Comparison of ENCODE assay signal across 22 cellular contexts in the genomic region with DNA sequence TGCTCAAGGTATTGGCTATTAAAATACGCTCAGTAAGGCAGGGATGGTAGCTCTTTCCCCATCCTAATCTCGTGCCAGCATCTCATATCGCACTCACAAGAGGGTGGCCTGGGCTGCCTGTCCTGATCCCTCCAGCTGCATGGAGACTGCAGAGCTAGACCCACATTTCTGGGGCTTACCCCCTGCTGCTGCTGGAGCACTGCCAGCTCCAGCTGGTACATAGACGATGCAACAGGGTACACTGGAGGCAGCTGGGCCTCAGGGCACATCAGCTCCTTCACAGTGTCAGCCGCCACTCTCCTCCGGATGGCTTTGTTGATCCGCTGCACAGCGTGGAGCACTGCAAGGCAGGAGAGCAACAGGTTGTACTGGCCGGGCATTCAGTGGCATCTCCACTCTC. TPM values are rescaled to one million over a fixed set of nuclear protein-coding genes. Genes with fewer than 3 reads are reported as not detected.
"Had no signal": no experiment of that assay in that cellular context is flagged by ENCODE, and none has a peak within 500 bp of the region (broad histone marks: within the 10 kb centered on the region; RNA-seq: fewer than 3 reads in every experiment).

No MANE protein-coding gene starts in this region.

- DNase-seq: activated CD4-positive, alpha-beta T cell treated with anti-CD3 and anti-CD28 coated beads, Interleukin-2, amount 50 U/mL, for 1 hour; activated CD4-positive, CD25-positive, alpha-beta regulatory T cell treated with anti-CD3 and anti-CD28 coated beads, Interleukin-2, amount 50 U/mL, for 72 hours; activated CD8-positive, alpha-beta memory T cell treated with anti-CD3 and anti-CD28 coated beads, Interleukin-2, amount 50 U/mL, for 4 hours; activated effector memory CD4-positive, alpha-beta T cell treated with Interleukin-2 at 50 U/mL for 16 hours; activated naive CD4-positive, alpha-beta T cell treated with anti-CD3 and anti-CD28 coated beads, Interleukin-2, amount 10 ng/mL, durations not matched to agents 7 days and 5 days; activated naive CD8-positive, alpha-beta T cell treated with anti-CD3 and anti-CD28 coated beads, Interleukin-2, amount 50 U/mL, for 24 hours; activated T-cell treated with anti-CD3 and anti-CD28 coated beads, Interleukin-2, amount 50 U/mL, for 4 hours; anterior cingulate cortex; central memory CD4-positive, alpha-beta T cell; colonic mucosa; erythroblast; foreskin melanocyte; lower lobe of right lung; naive thymus-derived CD8-positive, alpha-beta T cell; right lobe of liver; stimulated activated CD4-positive, alpha-beta T cell treated with anti-CD3 and anti-CD28 coated beads, Interleukin-4, amount 100 ng/mL, for 1 hour had no signal

- H3K27me3 ChIP-seq: colonic mucosa, ovary, right lobe of liver had no signal

- H3K4me3 ChIP-seq: colonic mucosa, lower lobe of right lung, ovary, right lobe of liver, smooth muscle cell, thoracic aorta had no signal

- H3K36me3 ChIP-seq: colonic mucosa, lower lobe of right lung, ovary, right lobe of liver, thoracic aorta had no signal

- H3K9me3 ChIP-seq: colonic mucosa, lower lobe of right lung, ovary, right lobe of liver, thoracic aorta had no signal

- H3K27ac ChIP-seq: colonic mucosa, lower lobe of right lung, ovary, right lobe of liver, thoracic aorta had no signal

- H3K4me2 ChIP-seq: smooth muscle cell had no signal

- ATAC-seq: activated naive CD8-positive, alpha-beta T cell treated with anti-CD3 and anti-CD28 coated beads, Interleukin-2, amount 50 U/mL, for 24 hours; activated T-cell treated with anti-CD3 and anti-CD28 coated beads, Interleukin-2, amount 50 U/mL, for 4 hours; lower lobe of right lung; naive thymus-derived CD8-positive, alpha-beta T cell; right lobe of liver; stimulated activated memory B cell treated with anti-CD40 and anti-IgM and Interleukin-4, amounts not matched to agents 10 μg/mL and 1 μg/mL and 100 μg/mL, for 72 hours had no signal

- H3K4me1 ChIP-seq: colonic mucosa, lower lobe of right lung, right lobe of liver had no signal

RNA-seq across cellular contexts. Expression of a gene that starts 23.2 kb away (rescaled TPM):
- total RNA-seq: colonic mucosa, lower lobe of right lung, mesenteric fat pad, smooth muscle cell, thoracic aorta, ureter had no signal
